Comparison of ENCODE assay signal across 9 cellular contexts in genomic region chr1:175129997-175130648, GRCh38.
DNase-seq lines count a peak whose midpoint lies in the region; ATAC-seq and TF ChIP-seq lines count a peak whose summit lies in the region.
"Had no signal": no experiment of that assay in that cellular context is flagged by ENCODE, and none has a peak within 500 bp of the region (broad histone marks: within the 10 kb centered on the region; RNA-seq: fewer than 3 reads in every experiment).

No MANE protein-coding gene starts in this region.

- H3K36me3 ChIP-seq in IMR-90 (ENCODE audit: control insufficient read depth, insufficient read depth, low read length) (no peaks in the 10 kb centered on the region), SJSA1 (no peaks in the 10 kb centered on the region), hepatocyte (replicated peaks; ENCODE audit: insufficient read depth, low read depth) (no peaks in the 10 kb centered on the region)

- no peaks in the 10 kb centered on the region for H3K79me1 ChIP-seq in IMR-90 (ENCODE audit: low read depth in 1 of 2, low read length in 2 of 2)

- no peaks in the 10 kb centered on the region for H3K9me2 ChIP-seq in hepatocyte (replicated peaks; ENCODE audit: insufficient read depth)

- no peak overlapping the region for H3K4me2 ChIP-seq in IMR-90 (ENCODE audit: low read depth, low read length)
- H3K4me2 ChIP-seq in hepatocyte = no peak overlapping the region

- H4K5ac ChIP-seq in IMR-90 (ENCODE audit: low read depth, low read length) = no peak overlapping the region

- dilution Hi-C loops in IMR-90 (cut with HindIII; ENCODE audit: low sequenced_read_pairs, unreplicated experiment) = no loop called here

- H4K20me1 ChIP-seq in IMR-90 (ENCODE audit: insufficient read depth, low read length) = no peaks in the 10 kb centered on the region
- H4K20me1 ChIP-seq in hepatocyte (ENCODE audit: insufficient read depth, poor library complexity, severe bottlenecking) = no peaks in the 10 kb centered on the region

- no peak overlapping the region for H3K14ac ChIP-seq in IMR-90 (replicated peaks; ENCODE audit: low read depth, low read length)

- H2BK20ac ChIP-seq in IMR-90 (ENCODE audit: low read depth, low read length) = no peak overlapping the region

- H3K79me2 ChIP-seq in hepatocyte = no peaks in the 10 kb centered on the region

- no peak overlapping the region for H2AK5ac ChIP-seq in IMR-90 (ENCODE audit: low read depth, low read length)

- H3K23ac ChIP-seq in IMR-90 (ENCODE audit: low read depth, low read length) = no peak overlapping the region

- H3K4me3 ChIP-seq in IMR-90 (ENCODE audit: insufficient read depth, low read depth, low read length) (no peak overlapping the region), SJSA1 (no peak overlapping the region), hepatocyte (no peak overlapping the region), skin epidermis (no peak overlapping the region)

- BruUV-seq in IMR-90 (replicated peaks; lab: Mats Ljungman, UMichigan) = no TSS peak

- ATAC-seq in IMR-90 (ENCODE audit: low read depth) (no peak), HG03442 (IDR thresholded peaks at IDR 0.05; ENCODE audit: unreplicated experiment) (no peak), GM19035 (IDR thresholded peaks at IDR 0.05; ENCODE audit: unreplicated experiment) (no peak)
- ATAC-seq: Panc1 had no signal

- H2AK9ac ChIP-seq in IMR-90 (replicated peaks; ENCODE audit: low read depth, low read length, poor library complexity) = no peak overlapping the region

- no peak overlapping the region for H4K8ac ChIP-seq in IMR-90 (ENCODE audit: low read depth in 2 of 2, low read length in 2 of 2)

- in situ Hi-C loops in IMR-90 (cut with MboI; ENCODE audit: low sequenced_read_pairs) = no loop called here

- H2BK120ac ChIP-seq in IMR-90 (ENCODE audit: low read depth, low read length) = 0 out of 2 replicates have a peak overlapping the region, but pooled peaks have one; percentile 10

- H3K4me1 ChIP-seq in IMR-90 (ENCODE audit: control insufficient read depth, insufficient read depth, low read length) = peaks cover 2% of the 10 kb centered on the region; the same call in 1 of the 2 replicates
- H3K4me1 ChIP-seq in SJSA1 (replicated peaks) = peaks cover 47% of the 10 kb centered on the region
- peaks cover 12% of the 10 kb centered on the region for H3K4me1 ChIP-seq in hepatocyte (ENCODE audit: insufficient read depth)

- TF ChIP-seq RAD21 in IMR-90 (IDR thresholded peaks at IDR 0.05; ENCODE audit: low read length) = no peak

- no peak overlapping the region for H3K18ac ChIP-seq in IMR-90 (ENCODE audit: low read depth, low read length)

- H2BK15ac ChIP-seq in IMR-90 (ENCODE audit: low read depth, low read length) = no peak overlapping the region

- no peaks in the 10 kb centered on the region for H3K9me3 ChIP-seq in IMR-90 (ENCODE audit: control insufficient read depth, insufficient read depth, low read length)
- H3K9me3 ChIP-seq in SJSA1 (replicated peaks) = no peaks in the 10 kb centered on the region
- H3K9me3 ChIP-seq in hepatocyte (ENCODE audit: low read depth) = no peaks in the 10 kb centered on the region

- DNase-seq in IMR-90 (no peak), SJSA1 (ENCODE audit: low read depth in 1 of 2, low spot score in 2 of 2) (peak in 1 of 2 experiments; percentile 58), hepatocyte (ENCODE audit: low spot score) (no peak)
- no peak for DNase-seq in stimulated activated naive CD4-positive, alpha-beta T cell (lab: John Stamatoyannopoulos, UW)
- DNase-seq: activated T-cell treated with anti-CD3 and anti-CD28 coated beads for 4 hours had no signal

- CTCF ChIA-PET in IMR-90 (lab: Yijun Ruan, JAX) = no interaction called here

- no peaks in the 10 kb centered on the region for H3K9me1 ChIP-seq in IMR-90 (ENCODE audit: insufficient read depth, low read length)

- TF ChIP-seq CTCF in IMR-90 (conservative IDR thresholded peaks at IDR 0.05; ENCODE audit: low read depth, low read length) = no peak
- no peak for TF ChIP-seq CTCF in hepatocyte (IDR thresholded peaks at IDR 0.05; ENCODE audit: poor library complexity)

- H2BK5ac ChIP-seq in IMR-90 (ENCODE audit: low read depth, low read length, poor library complexity, severe bottlenecking) = no peak overlapping the region

- no peak overlapping the region for H3K56ac ChIP-seq in IMR-90 (ENCODE audit: extremely low read depth, insufficient read depth, low read length)

- TF ChIP-seq POLR2A in IMR-90 (IDR thresholded peaks at IDR 0.05; ENCODE audit: low read depth, low read length) = no peak

- intact Hi-C loops in IMR-90 (cut with micrococcal nuclease) = no loop called here

- H3K4ac ChIP-seq in IMR-90 (ENCODE audit: low read depth, low read length) = no peak overlapping the region

- no peak overlapping the region for H4K91ac ChIP-seq in IMR-90 (ENCODE audit: insufficient read depth, low read depth, low read length)

- POLR2A ChIA-PET in IMR-90 (lab: Charles Lee; ENCODE audit: unreplicated experiment) = no interaction called here

- no peak overlapping the region for H3K27ac ChIP-seq in IMR-90 (ENCODE audit: insufficient read depth, low read length)
- peak overlapping the region; percentile 68 for H3K27ac ChIP-seq in SJSA1
- H3K27ac ChIP-seq in hepatocyte = peak overlapping the region; percentile 63
- peak overlapping the region in 12 of 21 experiments; percentile 22 to 76 (median 55) for H3K27ac ChIP-seq in skin epidermis

- no peak overlapping the region for H3K9ac ChIP-seq in IMR-90 (ENCODE audit: low read depth, low read length)

- WGBS in IMR-90 (ENCODE audit: extremely low coverage in 2 of 2, insufficient read length in 1 of 2), 2 experiments = 0% methylated on average over 1 of the region's 5 CpGs; no CpG with 5 or more reads in 1 of the 2 experiments
- 33% methylated on average over 5 of the region's 5 CpGs for WGBS in hepatocyte (ENCODE audit: low lambda C conversion rate, missing lambda C conversion rate)

- no peaks in the 10 kb centered on the region for H3K27me3 ChIP-seq in IMR-90 (ENCODE audit: control insufficient read depth, insufficient read depth, low read length)
- H3K27me3 ChIP-seq in SJSA1 (replicated peaks) = no peaks in the 10 kb centered on the region
- no peaks in the 10 kb centered on the region for H3K27me3 ChIP-seq in hepatocyte

- no peak overlapping the region for H2AFZ ChIP-seq in IMR-90 (replicated peaks; ENCODE audit: low read length, poor library complexity)
- no peak overlapping the region for H2AFZ ChIP-seq in hepatocyte

TF ChIP-seq in IMR-90, 13 proteins besides CTCF, POLR2A, EP300 and RAD21:
- TF ChIP-seq MAFK (IDR thresholded peaks at IDR 0.05; ENCODE audit: low read depth, low read length) (no peak), RFX5 (IDR thresholded peaks at IDR 0.05; ENCODE audit: low read depth, low read length) (peak; percentile 86)
